In the genomic region with DNA sequence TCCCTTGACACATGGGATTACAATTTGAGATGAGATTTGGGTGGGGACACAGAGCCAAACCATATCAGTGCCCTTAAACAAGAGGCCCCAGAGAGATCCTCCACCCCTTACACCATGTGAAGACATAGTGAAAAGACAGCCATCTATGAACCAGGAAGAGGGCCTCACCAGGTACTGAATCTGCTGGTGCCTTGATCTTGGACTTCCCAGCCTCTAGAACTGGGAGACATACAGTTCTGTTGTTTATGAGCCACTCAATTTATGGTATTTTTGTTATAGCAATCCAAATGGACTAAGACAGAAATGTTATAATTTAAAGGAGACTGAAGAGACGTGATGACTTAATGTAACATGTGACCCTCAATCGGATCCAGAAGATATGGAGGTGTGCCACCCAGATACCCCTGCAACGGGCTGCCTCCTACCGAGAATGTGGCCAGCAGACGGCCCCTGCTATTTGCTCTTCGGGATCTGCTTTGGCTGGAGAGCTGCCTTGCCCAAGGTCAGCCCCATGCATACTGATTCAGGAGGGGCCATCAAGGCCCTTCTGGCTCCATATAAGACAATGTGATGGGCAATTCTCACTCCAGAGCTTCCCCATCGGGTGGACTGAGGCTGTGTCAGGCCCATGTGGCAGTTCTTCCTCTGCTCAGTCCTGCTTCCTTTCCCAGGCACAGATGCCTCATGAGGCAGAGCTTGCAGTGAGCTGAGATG, we compare ENCODE assay signal across 31 cellular contexts.
"Had no signal": no experiment of that assay in that cellular context is flagged by ENCODE, and none has a peak within 500 bp of the region (broad histone marks: within the 10 kb centered on the region; RNA-seq: fewer than 3 reads in every experiment).

No MANE protein-coding gene starts in this region.

- H3K36me3 ChIP-seq: Peyer's patch, SJSA1 had no signal

- ATAC-seq: activated CD8-positive, alpha-beta T cell treated with anti-CD3 and anti-CD28 coated beads for 36 hours; activated naive CD8-positive, alpha-beta T cell treated with anti-CD3 and anti-CD28 coated beads, Interleukin-2, amount 50 U/mL, for 24 hours; activated T-cell treated with anti-CD3 and anti-CD28 coated beads, Interleukin-2, amount 50 U/mL, for 4 hours; PC-3 had no signal

- H3K9me3 Mint-ChIP-seq: activated CD4-positive, alpha-beta T cell treated with anti-CD3 and anti-CD28 coated beads, Interleukin-2, amount 10 ng/mL, durations not matched to agents 24 days and 14 days; T-helper 2 cell treated with Interferon-gamma antibody and Interleukin-4, amounts not matched to agents 5 μg/mL and 100 μg/mL, for 36 hours had no signal

- H3K27me3 Mint-ChIP-seq: activated CD4-positive, alpha-beta T cell treated with anti-CD3 and anti-CD28 coated beads, Interleukin-2, amount 10 ng/mL, durations not matched to agents 24 days and 14 days; activated CD8-positive, alpha-beta T cell treated with anti-CD3 and anti-CD28 coated beads for 36 hours; activated naive CD8-positive, alpha-beta T cell; activated naive CD8-positive, alpha-beta T cell treated with anti-CD3 and anti-CD28 coated beads, Interleukin-2, amount 50 U/mL, for 24 hours; brain had no signal

- DNase-seq: activated CD4-positive, alpha-beta T cell treated with anti-CD3 and anti-CD28 coated beads, Interleukin-2, amount 10 ng/mL, durations not matched to agents 24 days and 14 days; activated CD4-positive, alpha-beta T cell treated with anti-CD3 and anti-CD28 coated beads, Interleukin-2, amount 50 U/mL, for 4 hours; activated CD8-positive, alpha-beta T cell treated with anti-CD3 and anti-CD28 coated beads for 36 hours; activated gamma-delta T cell treated with Interleukin-2 at 50 U/mL for 16 hours; activated naive CD4-positive, alpha-beta T cell treated with anti-CD3 and anti-CD28 coated beads for 36 hours; activated naive CD8-positive, alpha-beta T cell treated with anti-CD3 and anti-CD28 coated beads, Interleukin-2, amount 50 U/mL, for 24 hours; activated T-cell treated with anti-CD3 and anti-CD28 coated beads for 4 hours; activated T-cell treated with anti-CD3 and anti-CD28 coated beads, Interleukin-2, amount 50 U/mL, for 4 hours; anterior cingulate cortex; NCI-H1092 treated with DMSO at 0.1 percent for 48 hours; NCI-H1417; NCI-H146; NCI-H187; NCI-H2029 treated with DMSO at 0.1 percent for 48 hours; NCI-H2107; NCI-H2171; NCI-H510A; NCI-H526; NCI-H748 treated with DMSO at 0.1 percent for 48 hours; NK-92 treated with Interleukin-12 subunit alpha and Interleukin-12 subunit beta, amount 100 ng/mL, for 24 hours; PC-3; Peyer's patch; RPMI8226; SHP77 treated with DMSO at 0.1 percent for 48 hours; SK-N-SH had no signal

- H3K4me1 ChIP-seq: Peyer's patch, SJSA1 had no signal

- H3K27me3 ChIP-seq: Peyer's patch, SJSA1 had no signal

- H3K27ac Mint-ChIP-seq: activated CD4-positive, alpha-beta T cell treated with anti-CD3 and anti-CD28 coated beads, Interleukin-2, amount 10 ng/mL, durations not matched to agents 24 days and 14 days; activated CD8-positive, alpha-beta T cell treated with anti-CD3 and anti-CD28 coated beads for 36 hours; activated naive CD4-positive, alpha-beta T cell treated with anti-CD3 and anti-CD28 coated beads for 36 hours; activated naive CD8-positive, alpha-beta T cell; activated naive CD8-positive, alpha-beta T cell treated with anti-CD3 and anti-CD28 coated beads, Interleukin-2, amount 50 U/mL, for 24 hours; activated T-helper 1 cell treated with anti-CD3 and anti-CD28 coated beads, Interleukin-12 subunit alpha, Interleukin-12 subunit beta, Interleukin-2, Interleukin-4 antibody, amounts not matched to agents 30 ng/mL and 10 ng/mL and 1 ng/mL, durations not matched to agents 14 hours and 24 hours and 36 hours; brain; T-helper 1 cell treated with Interleukin-12 subunit alpha and Interleukin-12 subunit beta and Interleukin-4 antibody, amounts not matched to agents 30 μg/mL and 1 μg/mL, for 36 hours; T-helper 2 cell treated with Interferon-gamma antibody and Interleukin-4, amounts not matched to agents 5 μg/mL and 100 μg/mL, for 36 hours had no signal

- H3K9me3 ChIP-seq: Peyer's patch, SJSA1, SK-N-SH had no signal

- H3K4me3 Mint-ChIP-seq: activated CD4-positive, alpha-beta T cell treated with anti-CD3 and anti-CD28 coated beads, Interleukin-2, amount 10 ng/mL, durations not matched to agents 24 days and 14 days; activated CD8-positive, alpha-beta T cell treated with anti-CD3 and anti-CD28 coated beads for 36 hours; activated naive CD4-positive, alpha-beta T cell treated with anti-CD3 and anti-CD28 coated beads for 36 hours; activated naive CD8-positive, alpha-beta T cell; activated naive CD8-positive, alpha-beta T cell treated with anti-CD3 and anti-CD28 coated beads, Interleukin-2, amount 50 U/mL, for 24 hours; activated T-cell treated with anti-CD3 and anti-CD28 coated beads, Interleukin-2, amount 50 U/mL, for 4 hours; activated T-helper 1 cell treated with anti-CD3 and anti-CD28 coated beads, Interleukin-12 subunit alpha, Interleukin-12 subunit beta, Interleukin-2, Interleukin-4 antibody, amounts not matched to agents 30 ng/mL and 10 ng/mL and 1 ng/mL, durations not matched to agents 14 hours and 24 hours and 36 hours; brain; T-helper 1 cell treated with Interleukin-12 subunit alpha and Interleukin-12 subunit beta and Interleukin-4 antibody, amounts not matched to agents 30 μg/mL and 1 μg/mL, for 36 hours; T-helper 2 cell treated with Interferon-gamma antibody and Interleukin-4, amounts not matched to agents 5 μg/mL and 100 μg/mL, for 36 hours had no signal

- H3K4me3 ChIP-seq: Peyer's patch, SJSA1 had no signal

- H3K27ac ChIP-seq: Peyer's patch, SJSA1 had no signal

- H3K4me1 Mint-ChIP-seq: activated CD4-positive, alpha-beta T cell treated with anti-CD3 and anti-CD28 coated beads, Interleukin-2, amount 10 ng/mL, durations not matched to agents 24 days and 14 days; activated naive CD8-positive, alpha-beta T cell treated with anti-CD3 and anti-CD28 coated beads, Interleukin-2, amount 50 U/mL, for 24 hours had no signal

- H3K36me3 Mint-ChIP-seq: activated naive CD8-positive, alpha-beta T cell; brain had no signal
